Comparison of ENCODE assay signal across 9 cellular contexts in genomic region chr4:89469930-89470375, GRCh38.
DNase-seq lines count a peak whose midpoint lies in the region; ATAC-seq, FAIRE-seq and TF ChIP-seq lines count a peak whose summit lies in the region.
"Had no signal": no experiment of that assay in that cellular context is flagged by ENCODE, and none has a peak within 500 bp of the region (broad histone marks: within the 10 kb centered on the region; RNA-seq: fewer than 3 reads in every experiment).

No MANE protein-coding gene starts in this region.

- no peak overlapping the region for H3K4ac ChIP-seq in mesendoderm (ENCODE audit: low read depth, low read length)

- no peak overlapping the region for H3K9ac ChIP-seq in keratinocyte (ENCODE audit: control insufficient read depth, extremely low read depth, insufficient read depth, low read length)
- H3K9ac ChIP-seq in mesendoderm (ENCODE audit: low read length), result no peak overlapping the region
- H3K9ac ChIP-seq: KMS-11 had no signal

- WGBS in mesendoderm (ENCODE audit: extremely low coverage, insufficient coverage, low lambda C conversion rate), result no CpG with 5 or more reads among the region's 5 CpGs
- 29 to 43% methylated on average over 5 of the region's 5 CpGs for WGBS in lower leg skin, 2 donors

- no peak overlapping the region for H2BK5ac ChIP-seq in mesendoderm (ENCODE audit: low read length)

- dilution Hi-C loops in keratinocyte (cut with MboI; ENCODE audit: extremely low pct_ligation_motif_present, low sequenced_read_pairs), result no loop called here

- TF ChIP-seq CTCF in HL-60 (IDR thresholded peaks at IDR 0.05; ENCODE audit: insufficient read depth, low read length) (no peak), keratinocyte (optimal IDR thresholded peaks at IDR 0.05 in 1 of 3, IDR thresholded peaks at IDR 0.05 in 1 of 3, conservative IDR thresholded peaks at IDR 0.05 in 1 of 3; ENCODE audit: extremely low read depth in 1 of 3, insufficient read depth in 2 of 3, low read length in 3 of 3) (no peak), dorsolateral prefrontal cortex (IDR thresholded peaks at IDR 0.05 in 54 of 56, conservative IDR thresholded peaks at IDR 0.05 in 2 of 56; ENCODE audit: low read depth in 1 of 56, partially characterized antibody in 56 of 56) (no peak), lower leg skin (IDR thresholded peaks at IDR 0.05) (no peak)

- H3K23ac ChIP-seq in mesendoderm (ENCODE audit: low read length), result no peak overlapping the region

- H3K4me1 ChIP-seq in CD8-positive, alpha-beta memory T cell (ENCODE audit: insufficient read depth, low read length), result peaks cover 17% of the 10 kb centered on the region
- peaks cover 14% of the 10 kb centered on the region for H3K4me1 ChIP-seq in keratinocyte (ENCODE audit: control insufficient read depth, extremely low read depth, insufficient read depth, low read length)
- no peaks in the 10 kb centered on the region for H3K4me1 ChIP-seq in mesendoderm (ENCODE audit: control insufficient read depth, low read depth, low read length)

- CTCF ChIA-PET in CD8-positive, alpha-beta memory T cell (lab: Charles Lee), result no interaction called here

- peak in 2 of 5 donors; percentile 3 to 17 for DNase-seq in CD8-positive, alpha-beta memory T cell
- DNase-seq in HL-60 (ENCODE audit: low read depth in 1 of 2, low spot score in 1 of 2) (peak; percentile 61 to 77), keratinocyte (ENCODE audit: low read depth, low spot score) (peak; percentile 30), dorsolateral prefrontal cortex (no peak), mesendoderm (no peak), lower leg skin (ENCODE audit: low spot score in 2 of 2) (no peak)
- peak; percentile 19 for DNase-seq in activated T-helper 2 cell treated with anti-CD3 and anti-CD28 coated beads, Interferon-gamma antibody, Interleukin-2, Interleukin-4, amounts not matched to agents 10 μg/mL and 5 μg/mL and 100 μg/mL, durations not matched to agents 14 hours and 24 hours and 36 hours (ENCODE audit: low spot score)

- H3K27ac Mint-ChIP-seq in CD8-positive, alpha-beta memory T cell, result peak overlapping the region in 4 of 8 donors; percentile 2 to 52 (median 32)
- peak overlapping the region; percentile 80 for H3K27ac Mint-ChIP-seq in activated T-helper 2 cell treated with anti-CD3 and anti-CD28 coated beads, Interferon-gamma antibody, Interleukin-2, Interleukin-4, amounts not matched to agents 10 μg/mL and 5 μg/mL and 100 μg/mL, durations not matched to agents 14 hours and 24 hours and 36 hours

- no peak overlapping the region for H3K56ac ChIP-seq in mesendoderm (ENCODE audit: low read length)

- H3K4me2 ChIP-seq in keratinocyte (ENCODE audit: control insufficient read depth, extremely low read depth, insufficient read depth, low read depth, low read length) (peak overlapping the region; percentile 45), mesendoderm (ENCODE audit: low read length) (no peak overlapping the region)
- H3K4me2 ChIP-seq: KMS-11 had no signal

- no peaks in the 10 kb centered on the region for H3K9me3 ChIP-seq in CD8-positive, alpha-beta memory T cell (ENCODE audit: low read length)
- no peaks in the 10 kb centered on the region for H3K9me3 ChIP-seq in keratinocyte (ENCODE audit: control insufficient read depth, low read depth, low read length)

- H3K36me3 Mint-ChIP-seq in CD8-positive, alpha-beta memory T cell, result no peaks in the 10 kb centered on the region
- peaks cover 4% of the 10 kb centered on the region for H3K36me3 Mint-ChIP-seq in activated T-helper 2 cell treated with anti-CD3 and anti-CD28 coated beads, Interferon-gamma antibody, Interleukin-2, Interleukin-4, amounts not matched to agents 10 μg/mL and 5 μg/mL and 100 μg/mL, durations not matched to agents 14 hours and 24 hours and 36 hours (ENCODE audit: low read depth)

- peak overlapping the region; percentile 86 for H2AFZ ChIP-seq in keratinocyte (ENCODE audit: control insufficient read depth, low read length)

- H3K27ac ChIP-seq in CD8-positive, alpha-beta memory T cell (ENCODE audit: low read depth, low read length), result no peak overlapping the region
- H3K27ac ChIP-seq in HL-60 (replicated peaks), result peak overlapping the region; percentile 53
- H3K27ac ChIP-seq in keratinocyte (ENCODE audit: control insufficient read depth, insufficient read depth, low read length), result peak overlapping the region; percentile 64
- H3K27ac ChIP-seq in dorsolateral prefrontal cortex, result no peak overlapping the region
- H3K27ac ChIP-seq in mesendoderm (ENCODE audit: low read depth, low read length), result no peak overlapping the region
- H3K27ac ChIP-seq: KMS-11 had no signal

- peak; percentile 73 for FAIRE-seq in keratinocyte (lab: Jason Lieb, UNC)

- TF ChIP-seq POLR2A in lower leg skin (IDR thresholded peaks at IDR 0.05), result no peak

- no peaks in the 10 kb centered on the region for H3K27me3 Mint-ChIP-seq in CD8-positive, alpha-beta memory T cell
- no peaks in the 10 kb centered on the region for H3K27me3 Mint-ChIP-seq in activated T-helper 2 cell treated with anti-CD3 and anti-CD28 coated beads, Interferon-gamma antibody, Interleukin-2, Interleukin-4, amounts not matched to agents 10 μg/mL and 5 μg/mL and 100 μg/mL, durations not matched to agents 14 hours and 24 hours and 36 hours (ENCODE audit: low read depth)

- peak; percentile 92 for ATAC-seq in GM21390 (IDR thresholded peaks at IDR 0.05; ENCODE audit: unreplicated experiment)

- peaks cover 14 to 19% (median 16%) of the 10 kb centered on the region in 3 donors for H3K4me1 Mint-ChIP-seq in CD8-positive, alpha-beta memory T cell
- H3K4me1 Mint-ChIP-seq in activated T-helper 2 cell treated with anti-CD3 and anti-CD28 coated beads, Interferon-gamma antibody, Interleukin-2, Interleukin-4, amounts not matched to agents 10 μg/mL and 5 μg/mL and 100 μg/mL, durations not matched to agents 14 hours and 24 hours and 36 hours (ENCODE audit: low read depth), result peaks cover 21% of the 10 kb centered on the region

- H3K9me3 Mint-ChIP-seq in CD8-positive, alpha-beta memory T cell, result no peaks in the 10 kb centered on the region
- H3K9me3 Mint-ChIP-seq in activated T-helper 2 cell treated with anti-CD3 and anti-CD28 coated beads, Interferon-gamma antibody, Interleukin-2, Interleukin-4, amounts not matched to agents 10 μg/mL and 5 μg/mL and 100 μg/mL, durations not matched to agents 14 hours and 24 hours and 36 hours, result peaks cover 13% of the 10 kb centered on the region

- no peak overlapping the region for H2BK120ac ChIP-seq in mesendoderm (ENCODE audit: low read depth, low read length)

- H3K36me3 ChIP-seq in CD8-positive, alpha-beta memory T cell (ENCODE audit: insufficient read depth, low read length), result no peaks in the 10 kb centered on the region
- H3K36me3 ChIP-seq in keratinocyte (ENCODE audit: control insufficient read depth in 2 of 2, extremely low read depth in 1 of 2, insufficient read depth in 2 of 2, low read length in 2 of 2) (no peaks in the 10 kb centered on the region), mesendoderm (ENCODE audit: control insufficient read depth, insufficient read depth, low read length) (no peaks in the 10 kb centered on the region)

- H4K20me1 ChIP-seq in keratinocyte (ENCODE audit: control insufficient read depth, extremely low read depth, insufficient read depth, low read length), result no peaks in the 10 kb centered on the region

- H3K27me3 ChIP-seq in CD8-positive, alpha-beta memory T cell (ENCODE audit: insufficient read depth, low read length, poor library complexity, severe bottlenecking), result no peaks in the 10 kb centered on the region
- H3K27me3 ChIP-seq in HL-60 (ENCODE audit: insufficient read depth, poor library complexity, severe bottlenecking) (no peaks in the 10 kb centered on the region), keratinocyte (ENCODE audit: control insufficient read depth, extremely low read depth, insufficient read depth, low read length) (no peaks in the 10 kb centered on the region), dorsolateral prefrontal cortex (no peaks in the 10 kb centered on the region), mesendoderm (ENCODE audit: insufficient read depth, low read length, poor library complexity) (no peaks in the 10 kb centered on the region)

- no peak overlapping the region for H4K5ac ChIP-seq in mesendoderm (ENCODE audit: low read length)

- H3K4me3 Mint-ChIP-seq in CD8-positive, alpha-beta memory T cell, result peak overlapping the region in 6 of 7 donors; percentile 4 to 67 (median 48)
- no peak overlapping the region for H3K4me3 Mint-ChIP-seq in activated T-helper 2 cell treated with anti-CD3 and anti-CD28 coated beads, Interferon-gamma antibody, Interleukin-2, Interleukin-4, amounts not matched to agents 10 μg/mL and 5 μg/mL and 100 μg/mL, durations not matched to agents 14 hours and 24 hours and 36 hours (ENCODE audit: low read depth)

- no peaks in the 10 kb centered on the region for H3K9me1 ChIP-seq in keratinocyte (ENCODE audit: control insufficient read depth, extremely low read depth, insufficient read depth, low read length)

- H4K8ac ChIP-seq in mesendoderm (ENCODE audit: low read depth, low read length), result no peak overlapping the region

- H3K18ac ChIP-seq in mesendoderm (ENCODE audit: low read length), result no peak overlapping the region

- no peak overlapping the region for H2BK15ac ChIP-seq in mesendoderm (replicated peaks; ENCODE audit: low read depth)

- no peak overlapping the region for H3K4me3 ChIP-seq in CD8-positive, alpha-beta memory T cell (ENCODE audit: low read length)
- no peak overlapping the region for H3K4me3 ChIP-seq in HL-60 (replicated peaks; ENCODE audit: insufficient read depth, low read length)
- peak overlapping the region in 1 of 3 experiments; percentile 30 for H3K4me3 ChIP-seq in keratinocyte (ENCODE audit: control insufficient read depth in 2 of 3, extremely low read depth in 1 of 3, insufficient read depth in 2 of 3, low read depth in 1 of 3, low read length in 3 of 3)
- peak overlapping the region in 7 of 59 donors; percentile 4 to 27 (median 5) for H3K4me3 ChIP-seq in dorsolateral prefrontal cortex
- no peak overlapping the region for H3K4me3 ChIP-seq in mesendoderm (ENCODE audit: low read length)
- no peak overlapping the region for H3K4me3 ChIP-seq in lower leg skin (ENCODE audit: low read depth, poor library complexity, severe bottlenecking)

- intact Hi-C loops in activated T-helper 2 cell treated with anti-CD3 and anti-CD28 coated beads, Interferon-gamma antibody, Interleukin-2, Interleukin-4, amounts not matched to agents 10 μg/mL and 5 μg/mL and 100 μg/mL, durations not matched to agents 14 hours and 24 hours and 36 hours (cut with micrococcal nuclease), result loop anchor here (2.0 to 10.0 kb wide), 3 partner anchors 39 to 365 kb away; partner anchors contain the start of gene SNCA
- intact Hi-C loops in dorsolateral prefrontal cortex (cut with DNase I), result no loop called here
- intact Hi-C loops in lower leg skin (cut with DNase I; ENCODE audit: low total_unique reads), result no loop called here

- H2AK5ac ChIP-seq in mesendoderm (ENCODE audit: low read length), result no peak overlapping the region

- no peaks in the 10 kb centered on the region for H3K79me2 ChIP-seq in keratinocyte (ENCODE audit: control insufficient read depth, insufficient read depth, low read length)
- H3K79me2 ChIP-seq in mesendoderm (ENCODE audit: control insufficient read depth, insufficient read depth, low read length), result no peaks in the 10 kb centered on the region

- no peaks in the 10 kb centered on the region for H3K79me1 ChIP-seq in mesendoderm (ENCODE audit: low read length)

- POLR2A ChIA-PET in CD8-positive, alpha-beta memory T cell (lab: Charles Lee), result no interaction called here

Comparison
In these comparisons a context has a peak if more than half of its experiments do, and no peak if none do; other contexts are left out.
1. DNase-seq: peak in HL-60 (2 of 2), activated T-helper 2 cell treated with anti-CD3 and anti-CD28 coated beads, Interferon-gamma antibody, Interleukin-2, Interleukin-4, amounts not matched to agents 10 μg/mL and 5 μg/mL and 100 μg/mL, durations not matched to agents 14 hours and 24 hours and 36 hours (single experiment) and keratinocyte (single experiment); none in dorsolateral prefrontal cortex (0 of 10), mesendoderm (single experiment) and lower leg skin (0 of 2).
2. H3K27ac ChIP-seq: peak in HL-60 (single experiment) and keratinocyte (single experiment); none in CD8-positive, alpha-beta memory T cell (single experiment), dorsolateral prefrontal cortex (0 of 59) and mesendoderm (single experiment).